In genomic region chr18:48605408-48605845, GRCh38 we compare ENCODE assay signal across 1 cellular context.
A peak's percentile ranks its signal among the peaks of the same experiment; 100 is the strongest.
TF ChIP-seq lines count a peak whose summit lies in the region.

No MANE protein-coding gene starts in this region.

TF ChIP-seq in GM12878, 131 proteins besides CTCF, POLR2A, EP300 and RAD21 (continued from another document):
- TF ChIP-seq, protein P1, sequence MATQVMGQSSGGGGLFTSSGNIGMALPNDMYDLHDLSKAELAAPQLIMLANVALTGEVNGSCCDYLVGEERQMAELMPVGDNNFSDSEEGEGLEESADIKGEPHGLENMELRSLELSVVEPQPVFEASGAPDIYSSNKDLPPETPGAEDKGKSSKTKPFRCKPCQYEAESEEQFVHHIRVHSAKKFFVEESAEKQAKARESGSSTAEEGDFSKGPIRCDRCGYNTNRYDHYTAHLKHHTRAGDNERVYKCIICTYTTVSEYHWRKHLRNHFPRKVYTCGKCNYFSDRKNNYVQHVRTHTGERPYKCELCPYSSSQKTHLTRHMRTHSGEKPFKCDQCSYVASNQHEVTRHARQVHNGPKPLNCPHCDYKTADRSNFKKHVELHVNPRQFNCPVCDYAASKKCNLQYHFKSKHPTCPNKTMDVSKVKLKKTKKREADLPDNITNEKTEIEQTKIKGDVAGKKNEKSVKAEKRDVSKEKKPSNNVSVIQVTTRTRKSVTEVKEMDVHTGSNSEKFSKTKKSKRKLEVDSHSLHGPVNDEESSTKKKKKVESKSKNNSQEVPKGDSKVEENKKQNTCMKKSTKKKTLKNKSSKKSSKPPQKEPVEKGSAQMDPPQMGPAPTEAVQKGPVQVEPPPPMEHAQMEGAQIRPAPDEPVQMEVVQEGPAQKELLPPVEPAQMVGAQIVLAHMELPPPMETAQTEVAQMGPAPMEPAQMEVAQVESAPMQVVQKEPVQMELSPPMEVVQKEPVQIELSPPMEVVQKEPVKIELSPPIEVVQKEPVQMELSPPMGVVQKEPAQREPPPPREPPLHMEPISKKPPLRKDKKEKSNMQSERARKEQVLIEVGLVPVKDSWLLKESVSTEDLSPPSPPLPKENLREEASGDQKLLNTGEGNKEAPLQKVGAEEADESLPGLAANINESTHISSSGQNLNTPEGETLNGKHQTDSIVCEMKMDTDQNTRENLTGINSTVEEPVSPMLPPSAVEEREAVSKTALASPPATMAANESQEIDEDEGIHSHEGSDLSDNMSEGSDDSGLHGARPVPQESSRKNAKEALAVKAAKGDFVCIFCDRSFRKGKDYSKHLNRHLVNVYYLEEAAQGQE (IDR thresholded peaks at IDR 0.05; ENCODE audit: low read depth, low read length), result no peak
- TF ChIP-seq MTA2 (IDR thresholded peaks at IDR 0.05; ENCODE audit: low read depth) (peak; percentile 27; the same call in 1 of the 2 replicates), EZH2 (IDR thresholded peaks at IDR 0.05; ENCODE audit: borderline replicate concordance, control insufficient read depth, low read depth, low read length) (no peak), IRF4 (IDR thresholded peaks at IDR 0.05; ENCODE audit: low read depth, low read length) (no peak), IKZF1 (conservative IDR thresholded peaks at IDR 0.05) (peak; percentile 57; the same call in 1 of the 2 replicates), IKZF2 (IDR thresholded peaks at IDR 0.05) (peak; percentile 25 to 50; a peak in 2 of 4 replicates), SMC3 (IDR thresholded peaks at IDR 0.05; ENCODE audit: borderline replicate concordance, low read length) (peak; percentile 24; the same call in 1 of the 2 replicates), RBBP5 (conservative IDR thresholded peaks at IDR 0.05) (no peak), DPF2 (IDR thresholded peaks at IDR 0.05) (0 out of 2 replicates have a peak, but pooled peaks have one; percentile 30), ZNF274 (IDR thresholded peaks at IDR 0.05; ENCODE audit: insufficient read depth, insufficient read length) (no peak), ZNF207 (IDR thresholded peaks at IDR 0.05; ENCODE audit: borderline replicate concordance) (no peak), ATF2 (IDR thresholded peaks at IDR 0.05; ENCODE audit: low read length) (no peak), RB1 (IDR thresholded peaks at IDR 0.05; ENCODE audit: borderline replicate concordance) (no peak), NR2F1 (conservative IDR thresholded peaks at IDR 0.05) (0 out of 2 replicates have a peak, but pooled peaks have one; percentile 22), TCF12 (IDR thresholded peaks at IDR 0.05; ENCODE audit: low read depth, low read length) (0 out of 2 replicates have a peak, but pooled peaks have one; percentile 40)
- TF ChIP-seq, protein P2, sequence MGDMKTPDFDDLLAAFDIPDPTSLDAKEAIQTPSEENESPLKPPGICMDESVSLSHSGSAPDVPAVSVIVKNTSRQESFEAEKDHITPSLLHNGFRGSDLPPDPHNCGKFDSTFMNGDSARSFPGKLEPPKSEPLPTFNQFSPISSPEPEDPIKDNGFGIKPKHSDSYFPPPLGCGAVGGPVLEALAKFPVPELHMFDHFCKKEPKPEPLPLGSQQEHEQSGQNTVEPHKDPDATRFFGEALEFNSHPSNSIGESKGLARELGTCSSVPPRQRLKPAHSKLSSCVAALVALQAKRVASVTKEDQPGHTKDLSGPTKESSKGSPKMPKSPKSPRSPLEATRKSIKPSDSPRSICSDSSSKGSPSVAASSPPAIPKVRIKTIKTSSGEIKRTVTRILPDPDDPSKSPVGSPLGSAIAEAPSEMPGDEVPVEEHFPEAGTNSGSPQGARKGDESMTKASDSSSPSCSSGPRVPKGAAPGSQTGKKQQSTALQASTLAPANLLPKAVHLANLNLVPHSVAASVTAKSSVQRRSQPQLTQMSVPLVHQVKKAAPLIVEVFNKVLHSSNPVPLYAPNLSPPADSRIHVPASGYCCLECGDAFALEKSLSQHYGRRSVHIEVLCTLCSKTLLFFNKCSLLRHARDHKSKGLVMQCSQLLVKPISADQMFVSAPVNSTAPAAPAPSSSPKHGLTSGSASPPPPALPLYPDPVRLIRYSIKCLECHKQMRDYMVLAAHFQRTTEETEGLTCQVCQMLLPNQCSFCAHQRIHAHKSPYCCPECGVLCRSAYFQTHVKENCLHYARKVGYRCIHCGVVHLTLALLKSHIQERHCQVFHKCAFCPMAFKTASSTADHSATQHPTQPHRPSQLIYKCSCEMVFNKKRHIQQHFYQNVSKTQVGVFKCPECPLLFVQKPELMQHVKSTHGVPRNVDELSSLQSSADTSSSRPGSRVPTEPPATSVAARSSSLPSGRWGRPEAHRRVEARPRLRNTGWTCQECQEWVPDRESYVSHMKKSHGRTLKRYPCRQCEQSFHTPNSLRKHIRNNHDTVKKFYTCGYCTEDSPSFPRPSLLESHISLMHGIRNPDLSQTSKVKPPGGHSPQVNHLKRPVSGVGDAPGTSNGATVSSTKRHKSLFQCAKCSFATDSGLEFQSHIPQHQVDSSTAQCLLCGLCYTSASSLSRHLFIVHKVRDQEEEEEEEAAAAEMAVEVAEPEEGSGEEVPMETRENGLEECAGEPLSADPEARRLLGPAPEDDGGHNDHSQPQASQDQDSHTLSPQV (IDR thresholded peaks at IDR 0.05), result no peak
TF ChIP-seq in GM12878: peak in this region for 7.
